1 cellular context compared by ENCODE assay signal in genomic region chr5:179698935-179699639, GRCh38.
TF ChIP-seq lines count a peak whose summit lies in the region.

Gene CANX (plus strand): TSS chr5:179698967. CDS start chr5:179705682, 6,715 bp downstream.

TF ChIP-seq in K562, 482 proteins besides CTCF, POLR2A, EP300 and RAD21 (continued from another document):
- TF ChIP-seq ARID3A (IDR thresholded peaks at IDR 0.05; ENCODE audit: borderline replicate concordance, low read depth, low read length) (no peak), SLC30A9 (CRISPR knock-in tag; IDR thresholded peaks at IDR 0.05) (no peak), ZNF57 (CRISPR knock-in tag; IDR thresholded peaks at IDR 0.05) (no peak), C11orf30 (IDR thresholded peaks at IDR 0.05; ENCODE audit: low read depth) (no peak), SMARCA5 (IDR thresholded peaks at IDR 0.05) (no peak), CREBBP (IDR thresholded peaks at IDR 0.05; ENCODE audit: low read depth, low read length) (no peak), ZFP36 (IDR thresholded peaks at IDR 0.05; ENCODE audit: low read depth, low read length, partially characterized antibody) (no peak), GTF2F1 (IDR thresholded peaks at IDR 0.05; ENCODE audit: low read depth, low read length) (peak; percentile 68; the same call in 1 of the 2 replicates), CHD2 (IDR thresholded peaks at IDR 0.05; ENCODE audit: low read depth, low read length) (no peak), PHB2 (IDR thresholded peaks at IDR 0.05; ENCODE audit: low read depth) (no peak), SIN3A (IDR thresholded peaks at IDR 0.05; ENCODE audit: borderline replicate concordance in 2 of 2, control insufficient read depth in 1 of 2, low read depth in 2 of 2, low read length in 2 of 2) (peak; percentile 46 to 66; a peak in 2 of 4 replicates), HOXB6 (CRISPR knock-in tag; IDR thresholded peaks at IDR 0.05; ENCODE audit: borderline replicate concordance) (no peak), FOXA1 (IDR thresholded peaks at IDR 0.05; ENCODE audit: borderline replicate concordance) (no peak), E2F1 (CRISPR knock-in tag; IDR thresholded peaks at IDR 0.05) (peak; percentile 94; the same call in 1 of the 2 replicates), ZNF384 (IDR thresholded peaks at IDR 0.05; ENCODE audit: low read depth, low read length) (no peak)
TF ChIP-seq in K562: peak in this region for 112.
